15 cellular contexts compared by ENCODE assay signal in genomic region chr10:22699976-22700375, GRCh38. TPM values are rescaled to one million over a fixed set of nuclear protein-coding genes. Genes with fewer than 3 reads are reported as not detected.
A peak's percentile ranks its signal among the peaks of the same experiment; 100 is the strongest.
DNase-seq lines count a peak whose midpoint lies in the region; ATAC-seq and TF ChIP-seq lines count a peak whose summit lies in the region.
"Had no signal": no experiment of that assay in that cellular context is flagged by ENCODE, and none has a peak within 500 bp of the region (broad histone marks: within the 10 kb centered on the region; RNA-seq: fewer than 3 reads in every experiment).

No MANE protein-coding gene starts in this region.

- H3K27ac Mint-ChIP-seq in CD8-positive, alpha-beta T cell = peak overlapping the region; percentile 93
- H3K27ac Mint-ChIP-seq in GM23338 = no peak overlapping the region
- H3K27ac Mint-ChIP-seq in chondrocyte (ENCODE audit: unreplicated experiment) = no peak overlapping the region

- H3K9me2 ChIP-seq in GM23338 (ENCODE audit: insufficient read depth) = peaks cover 8% of the 10 kb centered on the region; the same call in 1 of the 2 replicates

- no peak overlapping the region for H2AFZ ChIP-seq in GM23338

- DNase-seq in CD8-positive, alpha-beta T cell = no peak
- DNase-seq in GM23338 (ENCODE audit: low spot score) = no peak
- DNase-seq in body of pancreas = peak in 2 of 4 donors; percentile 32 to 45
- DNase-seq in mucosa of gallbladder (ENCODE audit: low spot score) = peak; percentile 72
- DNase-seq in chondrocyte (ENCODE audit: low spot score) = no peak
- DNase-seq: GF-D8; hypothalamus; NCI-H1436; occipital lobe; stimulated activated CD4-positive, alpha-beta T cell treated with anti-CD3 and anti-CD28 coated beads, Interleukin-4, amount 100 ng/mL, for 1 hour had no signal

- H3K27me3 Mint-ChIP-seq in CD8-positive, alpha-beta T cell (ENCODE audit: low read depth) = no peaks in the 10 kb centered on the region
- peaks cover 5% of the 10 kb centered on the region for H3K27me3 Mint-ChIP-seq in GM23338 (ENCODE audit: insufficient read depth, low read depth, poor library complexity)
- H3K27me3 Mint-ChIP-seq in chondrocyte (ENCODE audit: low read depth) = no peaks in the 10 kb centered on the region

- peaks cover 38% of the 10 kb centered on the region for H3K36me3 Mint-ChIP-seq in CD8-positive, alpha-beta T cell
- H3K36me3 Mint-ChIP-seq in GM23338 (ENCODE audit: low read depth) (peaks cover 10% of the 10 kb centered on the region), chondrocyte (ENCODE audit: low read depth) (peaks cover 2% of the 10 kb centered on the region)

- no peak for TF ChIP-seq EP300 in gastroesophageal sphincter (IDR thresholded peaks at IDR 0.05)

- peaks cover 85% of the 10 kb centered on the region for H3K4me1 ChIP-seq in CD8-positive, alpha-beta T cell (ENCODE audit: insufficient read depth, low read length)
- peaks cover 45% of the 10 kb centered on the region for H3K4me1 ChIP-seq in GM23338 (ENCODE audit: insufficient read depth)
- peaks cover 22% of the 10 kb centered on the region for H3K4me1 ChIP-seq in body of pancreas
- peaks cover 12 to 97% (median 13%) of the 10 kb centered on the region in 3 donors for H3K4me1 ChIP-seq in gastroesophageal sphincter

- H3K36me3 ChIP-seq in CD8-positive, alpha-beta T cell (ENCODE audit: insufficient read depth, low read length) = no peaks in the 10 kb centered on the region
- no peaks in the 10 kb centered on the region for H3K36me3 ChIP-seq in GM23338 (ENCODE audit: insufficient read depth)
- no peaks in the 10 kb centered on the region for H3K36me3 ChIP-seq in body of pancreas (replicated peaks in 1 of 2; ENCODE audit: insufficient read depth in 1 of 2, low read depth in 2 of 2)
- H3K36me3 ChIP-seq in gastroesophageal sphincter = no peaks in the 10 kb centered on the region
- H3K36me3 ChIP-seq: HAP-1, thoracic aorta had no signal

- no peaks in the 10 kb centered on the region for H3K9me3 Mint-ChIP-seq in CD8-positive, alpha-beta T cell
- H3K9me3 Mint-ChIP-seq in GM23338 = no peaks in the 10 kb centered on the region
- H3K9me3 Mint-ChIP-seq in chondrocyte (ENCODE audit: low read depth) = no peaks in the 10 kb centered on the region

- peak overlapping the region; percentile 32 for H3K4me3 Mint-ChIP-seq in CD8-positive, alpha-beta T cell
- H3K4me3 Mint-ChIP-seq in GM23338 (no peak overlapping the region), chondrocyte (ENCODE audit: unreplicated experiment) (no peak overlapping the region)

- H3K79me2 ChIP-seq in GM23338 (replicated peaks; ENCODE audit: insufficient read depth) = peaks cover 100% of the 10 kb centered on the region

- no peak for TF ChIP-seq CTCF in CD8-positive, alpha-beta T cell (IDR thresholded peaks at IDR 0.05)
- no peak for TF ChIP-seq CTCF in GM23338 (conservative IDR thresholded peaks at IDR 0.05; ENCODE audit: low read depth in 2 of 2)
- no peak for TF ChIP-seq CTCF in body of pancreas (IDR thresholded peaks at IDR 0.05)
- TF ChIP-seq CTCF in chondrocyte (IDR thresholded peaks at IDR 0.05) = no peak
- no peak for TF ChIP-seq CTCF in gastroesophageal sphincter (IDR thresholded peaks at IDR 0.05)

- WGBS in body of pancreas, 2 donors = 41 to 50% methylated on average over 5 of the region's 5 CpGs
- WGBS in gastroesophageal sphincter (ENCODE audit: low coverage in 1 of 2), 2 donors = 54 to 84% methylated on average over 3 to 5 of the region's 5 CpGs

- H3K4me1 Mint-ChIP-seq in CD8-positive, alpha-beta T cell (ENCODE audit: low read depth) = peaks cover 91% of the 10 kb centered on the region
- H3K4me1 Mint-ChIP-seq in GM23338 = peaks cover 54% of the 10 kb centered on the region
- H3K4me1 Mint-ChIP-seq in chondrocyte (ENCODE audit: low read depth) = peaks cover 25% of the 10 kb centered on the region

- peaks cover 3% of the 10 kb centered on the region; the same call in 1 of the 2 replicates for H4K20me1 ChIP-seq in GM23338 (replicated peaks; ENCODE audit: insufficient read depth)

- intact Hi-C loops in CD8-positive, alpha-beta T cell (cut with DNase I, micrococcal nuclease) = no loop called here
- intact Hi-C loops in body of pancreas (cut with DNase I) = no loop called here

- peak overlapping the region; percentile 59; the same call in 1 of the 2 replicates for H3K4me2 ChIP-seq in GM23338

- H3F3A ChIP-seq in GM23338 (replicated peaks; ENCODE audit: low read depth) = no peaks in the 10 kb centered on the region

- H3K27me3 ChIP-seq in CD8-positive, alpha-beta T cell (ENCODE audit: insufficient read depth, low read length) = no peaks in the 10 kb centered on the region
- H3K27me3 ChIP-seq in GM23338 (ENCODE audit: insufficient read depth) (no peaks in the 10 kb centered on the region), body of pancreas (no peaks in the 10 kb centered on the region), gastroesophageal sphincter (no peaks in the 10 kb centered on the region)

- CTCF ChIA-PET in CD8-positive, alpha-beta T cell (lab: Charles Lee) = interaction anchor here (0.8 to 2.3 kb wide), 4 partner anchors 22 to 149 kb away, joined by 3 to 7 read pairs (median 4); no protein-coding TSS in a partner anchor

- POLR2A ChIA-PET in CD8-positive, alpha-beta T cell (lab: Charles Lee) = interaction anchor here (0.7 to 1.6 kb wide), 4 partner anchors 12 to 118 kb away, joined by 3 to 4 read pairs (median 4); no protein-coding TSS in a partner anchor

- no peak overlapping the region for H3K4me3 ChIP-seq in CD8-positive, alpha-beta T cell (ENCODE audit: low read depth, low read length)
- H3K4me3 ChIP-seq in GM23338 = no peak overlapping the region
- H3K4me3 ChIP-seq in body of pancreas = no peak overlapping the region
- H3K4me3 ChIP-seq in gastroesophageal sphincter = no peak overlapping the region
- H3K4me3 ChIP-seq: HAP-1, thoracic aorta had no signal

- no peaks in the 10 kb centered on the region for H3K9me3 ChIP-seq in CD8-positive, alpha-beta T cell (ENCODE audit: low read length)
- H3K9me3 ChIP-seq in body of pancreas (no peaks in the 10 kb centered on the region), gastroesophageal sphincter (no peaks in the 10 kb centered on the region)
- H3K9me3 ChIP-seq: HAP-1, thoracic aorta had no signal

- H3K27ac ChIP-seq in CD8-positive, alpha-beta T cell (ENCODE audit: low read depth, low read length) = no peak overlapping the region
- H3K27ac ChIP-seq in GM23338 (ENCODE audit: low read depth) = no peak overlapping the region
- H3K27ac ChIP-seq in body of pancreas = no peak overlapping the region
- H3K27ac ChIP-seq in gastroesophageal sphincter = no peak overlapping the region
- H3K27ac ChIP-seq: thoracic aorta had no signal

- ATAC-seq in CD8-positive, alpha-beta T cell = no peak
- ATAC-seq in GM23338 (peak; percentile 31), body of pancreas (peak; percentile 74), gastroesophageal sphincter (no peak), GM19328 (IDR thresholded peaks at IDR 0.05; ENCODE audit: unreplicated experiment) (no peak), GM21526 (IDR thresholded peaks at IDR 0.05; ENCODE audit: low FRiP score, unreplicated experiment) (no peak)

- TF ChIP-seq POLR2A in body of pancreas (IDR thresholded peaks at IDR 0.05) (no peak), gastroesophageal sphincter (IDR thresholded peaks at IDR 0.05) (no peak)

RNA-seq across cellular contexts. Expression of gene PIP4K2A, which starts 14.4 kb away (rescaled TPM):
- 10 to 100 TPM; 82.5 to 89.5 TPM for total RNA-seq in CD8-positive, alpha-beta T cell
- 40.1 and 44.4 TPM in 2 replicates for total RNA-seq in GM23338 (2014; rRNA removed; shearing (Covaris generic))
- 39.9 and 40.3 TPM in 2 replicates for polyA plus RNA-seq in GM23338 (2016; fragmentation: Nextera tagmentation; extraction: Ambion mirVana)
- total RNA-seq in body of pancreas (1 to 10 TPM; 3.6 to 7.8 TPM), mucosa of gallbladder (55.2 TPM), chondrocyte (29.5 to 44.1 TPM (median 44.0 TPM) in 3 replicates), gastroesophageal sphincter (10 to 100 TPM; 30.4 to 57.2 (median 51.3) TPM)

Comparison
In these comparisons a context has a peak if more than half of its experiments do, and no peak if none do; other contexts are left out.
1. ATAC-seq: peak in GM23338 (single experiment) and body of pancreas (single experiment); none in CD8-positive, alpha-beta T cell (single experiment), gastroesophageal sphincter (single experiment), GM19328 (single experiment) and GM21526 (single experiment).